ENCODE assay signal across 11 cellular contexts in the genomic region with DNA sequence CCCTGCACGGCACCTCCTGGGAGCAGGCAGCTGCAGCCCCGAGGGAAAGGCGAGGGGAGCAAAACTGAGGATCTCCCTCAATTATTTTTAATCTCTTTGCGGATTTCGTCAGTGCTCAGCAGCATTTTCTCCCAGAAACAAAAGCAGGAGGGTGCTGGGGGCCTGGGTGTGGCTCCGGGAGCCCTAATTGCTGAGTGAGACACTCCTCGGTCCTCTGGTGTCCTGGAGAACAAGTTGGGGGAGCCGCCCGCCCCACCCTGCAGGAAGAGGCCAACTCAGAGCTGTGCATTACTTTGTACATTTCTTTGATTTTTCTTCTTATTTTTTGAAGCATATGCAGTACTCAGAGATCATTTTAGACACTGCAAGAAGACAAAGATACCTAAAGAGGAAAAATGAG. TPM values are rescaled to one million over a fixed set of nuclear protein-coding genes. Genes with fewer than 3 reads are reported as not detected.
"Had no signal": no experiment of that assay in that cellular context is flagged by ENCODE, and none has a peak within 500 bp of the region (broad histone marks: within the 10 kb centered on the region; RNA-seq: fewer than 3 reads in every experiment).

No MANE protein-coding gene starts in this region.

- DNase-seq: activated effector memory CD4-positive, alpha-beta T cell treated with Interleukin-2 at 50 U/mL for 16 hours; activated T-cell treated with anti-CD3 and anti-CD28 coated beads, Interleukin-2, amount 50 U/mL, for 1 hour; effector memory CD8-positive, alpha-beta T cell; heart left ventricle; mucosa of descending colon; naive thymus-derived CD8-positive, alpha-beta T cell; nucleus accumbens had no signal

- H3K9me3 ChIP-seq: esophagus muscularis mucosa, heart left ventricle, mucosa of descending colon, tibial nerve had no signal

- H3K27me3 ChIP-seq: heart left ventricle had no signal

- H3K27ac ChIP-seq: esophagus muscularis mucosa, heart left ventricle, tibial nerve had no signal

- H3K4me3 ChIP-seq: esophagus muscularis mucosa, heart left ventricle, mucosa of descending colon, tibial nerve had no signal

- H3K36me3 ChIP-seq: esophagus muscularis mucosa, heart left ventricle, tibial nerve had no signal

- ATAC-seq: effector memory CD8-positive, alpha-beta T cell; left lobe of liver; mucosa of descending colon; naive thymus-derived CD8-positive, alpha-beta T cell had no signal

- H3K4me1 ChIP-seq: esophagus muscularis mucosa, heart left ventricle, tibial nerve had no signal

RNA-seq across cellular contexts. Expression of a gene that starts 56.5 kb away (rescaled TPM):
- total RNA-seq: esophagus muscularis mucosa, frontal cortex, tibial nerve had no signal
- polyA plus RNA-seq: heart left ventricle; naive thymus-derived CD8-positive, alpha-beta T cell had no signal
